ENCODE assay signal across 30 cellular contexts in genomic region chr1:246765521-246765920, GRCh38.
"Had no signal": no experiment of that assay in that cellular context is flagged by ENCODE, and none has a peak within 500 bp of the region (broad histone marks: within the 10 kb centered on the region; RNA-seq: fewer than 3 reads in every experiment).

No MANE protein-coding gene starts in this region.

- ATAC-seq: activated CD4-positive, CD25-positive, alpha-beta regulatory T cell treated with anti-CD3 and anti-CD28 coated beads, Interleukin-2, amount 50 U/mL, for 24 hours; activated CD8-positive, alpha-beta T cell treated with anti-CD3 and anti-CD28 coated beads for 36 hours; activated T-cell treated with anti-CD3 and anti-CD28 coated beads, Interleukin-2, amount 50 U/mL, for 4 hours; activated T-helper 17 cell treated with anti-CD3 and anti-CD28 coated beads, Interleukin-2, amount 50 U/mL, for 72 hours; effector memory CD8-positive, alpha-beta T cell; foreskin keratinocyte; gastrocnemius medialis; T-helper 17 cell had no signal

- H3K27ac ChIP-seq: brain microvascular endothelial cell, coronary artery, dorsolateral prefrontal cortex, esophagus muscularis mucosa, foreskin keratinocyte, gastrocnemius medialis, WERI-Rb-1 had no signal

- H3K4me1 ChIP-seq: gastrocnemius medialis had no signal

- FAIRE-seq: astrocyte had no signal

- H3K27me3 ChIP-seq: brain microvascular endothelial cell, dorsolateral prefrontal cortex, esophagus muscularis mucosa, foreskin keratinocyte, gastrocnemius medialis had no signal

- H3K4me3 ChIP-seq: coronary artery, dorsolateral prefrontal cortex, esophagus muscularis mucosa, gastrocnemius medialis had no signal

- H3K9me3 ChIP-seq: esophagus muscularis mucosa, gastrocnemius medialis had no signal

- DNase-seq: activated B cell treated with CpG ODN at 0.5 μM for 24 hours; activated CD4-positive, alpha-beta T cell treated with anti-CD3 and anti-CD28 coated beads for 48 hours; activated CD4-positive, alpha-beta T cell treated with anti-CD3 and anti-CD28 coated beads, Interleukin-2, amount 50 U/mL, for 1 hour; activated CD4-positive, alpha-beta T cell treated with anti-CD3 and anti-CD28 coated beads, Interleukin-2, amount 50 U/mL, for 48 hours; activated CD8-positive, alpha-beta memory T cell treated with anti-CD3 and anti-CD28 coated beads for 24 hours; activated CD8-positive, alpha-beta T cell treated with anti-CD3 and anti-CD28 coated beads for 36 hours; activated effector memory CD4-positive, alpha-beta T cell treated with Interleukin-2 at 50 U/mL for 16 hours; activated gamma-delta T cell treated with Interleukin-2 at 50 U/mL for 16 hours; activated naive CD4-positive, alpha-beta T cell treated with anti-CD3 and anti-CD28 coated beads, Interleukin-2, amount 50 U/mL, for 16 hours; activated naive CD4-positive, alpha-beta T cell treated with Interleukin-2 at 50 U/mL for 16 hours; activated T-cell treated with anti-CD3 and anti-CD28 coated beads, Interleukin-2, amount 50 U/mL, for 4 hours; amniotic stem cell; anterior cingulate cortex; brain microvascular endothelial cell; caudate nucleus; dorsolateral prefrontal cortex; effector memory CD8-positive, alpha-beta T cell; erythroblast; foreskin keratinocyte; gastrocnemius medialis; glutamatergic neuron; T-helper 1 cell; T-helper 17 cell; T1000; WERI-Rb-1 had no signal
